In the genomic region with DNA sequence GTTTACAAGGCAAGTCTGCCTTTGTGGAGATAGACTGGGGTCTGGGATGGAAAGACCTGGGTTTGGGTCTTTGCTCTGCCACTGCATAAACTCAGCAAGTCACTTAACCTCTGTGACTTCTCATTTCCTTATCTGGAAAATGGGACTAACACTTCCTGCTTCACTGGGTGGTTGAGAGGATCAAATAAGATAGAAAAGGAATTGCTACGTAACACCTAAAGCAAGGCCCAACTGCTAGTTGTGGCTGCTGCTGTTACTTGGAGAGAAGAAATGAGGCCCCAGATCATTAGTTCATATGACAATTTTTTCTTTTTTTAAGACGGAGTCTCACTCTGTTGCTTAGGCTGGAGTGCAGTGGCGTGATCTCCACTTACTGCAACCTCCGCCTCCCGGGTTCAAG, we compare ENCODE assay signal across 1 cellular context.
TF ChIP-seq lines count a peak whose summit lies in the region.

No MANE protein-coding gene starts in this region.

TF ChIP-seq in K562, 482 proteins besides CTCF, POLR2A, EP300 and RAD21 (continued from another document and continues in another):
- no peak for TF ChIP-seq EHMT2 (IDR thresholded peaks at IDR 0.05)
- TF ChIP-seq TAF1 (IDR thresholded peaks at IDR 0.05; ENCODE audit: control insufficient read depth, extremely low read depth, insufficient read depth, low read length, severe bottlenecking): no peak
- TF ChIP-seq ERF (CRISPR knock-in tag; IDR thresholded peaks at IDR 0.05): no peak
- no peak for TF ChIP-seq IRF2 (CRISPR knock-in tag; IDR thresholded peaks at IDR 0.05)
- 0 out of 2 replicates have a peak, but pooled peaks have one; percentile 40 for TF ChIP-seq GTF2E2 (tag; IDR thresholded peaks at IDR 0.05)
- no peak for TF ChIP-seq ZNF184 (CRISPR knock-in tag; IDR thresholded peaks at IDR 0.05)
- TF ChIP-seq, protein P1, sequence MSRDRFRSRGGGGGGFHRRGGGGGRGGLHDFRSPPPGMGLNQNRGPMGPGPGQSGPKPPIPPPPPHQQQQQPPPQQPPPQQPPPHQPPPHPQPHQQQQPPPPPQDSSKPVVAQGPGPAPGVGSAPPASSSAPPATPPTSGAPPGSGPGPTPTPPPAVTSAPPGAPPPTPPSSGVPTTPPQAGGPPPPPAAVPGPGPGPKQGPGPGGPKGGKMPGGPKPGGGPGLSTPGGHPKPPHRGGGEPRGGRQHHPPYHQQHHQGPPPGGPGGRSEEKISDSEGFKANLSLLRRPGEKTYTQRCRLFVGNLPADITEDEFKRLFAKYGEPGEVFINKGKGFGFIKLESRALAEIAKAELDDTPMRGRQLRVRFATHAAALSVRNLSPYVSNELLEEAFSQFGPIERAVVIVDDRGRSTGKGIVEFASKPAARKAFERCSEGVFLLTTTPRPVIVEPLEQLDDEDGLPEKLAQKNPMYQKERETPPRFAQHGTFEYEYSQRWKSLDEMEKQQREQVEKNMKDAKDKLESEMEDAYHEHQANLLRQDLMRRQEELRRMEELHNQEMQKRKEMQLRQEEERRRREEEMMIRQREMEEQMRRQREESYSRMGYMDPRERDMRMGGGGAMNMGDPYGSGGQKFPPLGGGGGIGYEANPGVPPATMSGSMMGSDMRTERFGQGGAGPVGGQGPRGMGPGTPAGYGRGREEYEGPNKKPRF (IDR thresholded peaks at IDR 0.05; ENCODE audit: low read depth, low read length): no peak
- TF ChIP-seq ZNF140 (CRISPR knock-in tag; IDR thresholded peaks at IDR 0.05): no peak
- TF ChIP-seq PHF8 (IDR thresholded peaks at IDR 0.05; ENCODE audit: borderline replicate concordance, low read length): no peak
- TF ChIP-seq ARHGAP35 (IDR thresholded peaks at IDR 0.05; ENCODE audit: partially characterized antibody): no peak
- TF ChIP-seq ZZZ3 (IDR thresholded peaks at IDR 0.05): no peak
- no peak for TF ChIP-seq HOXB6 (CRISPR knock-in tag; IDR thresholded peaks at IDR 0.05; ENCODE audit: borderline replicate concordance)
- TF ChIP-seq ELF2 (CRISPR knock-in tag; IDR thresholded peaks at IDR 0.05): 0 out of 2 replicates have a peak, but pooled peaks have one; percentile 39
- TF ChIP-seq, protein P2, sequence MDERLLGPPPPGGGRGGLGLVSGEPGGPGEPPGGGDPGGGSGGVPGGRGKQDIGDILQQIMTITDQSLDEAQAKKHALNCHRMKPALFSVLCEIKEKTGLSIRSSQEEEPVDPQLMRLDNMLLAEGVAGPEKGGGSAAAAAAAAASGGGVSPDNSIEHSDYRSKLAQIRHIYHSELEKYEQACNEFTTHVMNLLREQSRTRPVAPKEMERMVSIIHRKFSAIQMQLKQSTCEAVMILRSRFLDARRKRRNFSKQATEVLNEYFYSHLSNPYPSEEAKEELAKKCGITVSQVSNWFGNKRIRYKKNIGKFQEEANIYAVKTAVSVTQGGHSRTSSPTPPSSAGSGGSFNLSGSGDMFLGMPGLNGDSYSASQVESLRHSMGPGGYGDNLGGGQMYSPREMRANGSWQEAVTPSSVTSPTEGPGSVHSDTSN (CRISPR knock-in tag; IDR thresholded peaks at IDR 0.05; ENCODE audit: low read depth): no peak
- TF ChIP-seq, protein P2 (tag; conservative IDR thresholded peaks at IDR 0.05; ENCODE audit: low read depth): no peak
- TF ChIP-seq, protein P3, sequence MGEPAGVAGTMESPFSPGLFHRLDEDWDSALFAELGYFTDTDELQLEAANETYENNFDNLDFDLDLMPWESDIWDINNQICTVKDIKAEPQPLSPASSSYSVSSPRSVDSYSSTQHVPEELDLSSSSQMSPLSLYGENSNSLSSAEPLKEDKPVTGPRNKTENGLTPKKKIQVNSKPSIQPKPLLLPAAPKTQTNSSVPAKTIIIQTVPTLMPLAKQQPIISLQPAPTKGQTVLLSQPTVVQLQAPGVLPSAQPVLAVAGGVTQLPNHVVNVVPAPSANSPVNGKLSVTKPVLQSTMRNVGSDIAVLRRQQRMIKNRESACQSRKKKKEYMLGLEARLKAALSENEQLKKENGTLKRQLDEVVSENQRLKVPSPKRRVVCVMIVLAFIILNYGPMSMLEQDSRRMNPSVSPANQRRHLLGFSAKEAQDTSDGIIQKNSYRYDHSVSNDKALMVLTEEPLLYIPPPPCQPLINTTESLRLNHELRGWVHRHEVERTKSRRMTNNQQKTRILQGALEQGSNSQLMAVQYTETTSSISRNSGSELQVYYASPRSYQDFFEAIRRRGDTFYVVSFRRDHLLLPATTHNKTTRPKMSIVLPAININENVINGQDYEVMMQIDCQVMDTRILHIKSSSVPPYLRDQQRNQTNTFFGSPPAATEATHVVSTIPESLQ (CRISPR knock-in tag; IDR thresholded peaks at IDR 0.05): no peak
- TF ChIP-seq HDAC2 (IDR thresholded peaks at IDR 0.05): no peak
- TF ChIP-seq, protein P4, sequence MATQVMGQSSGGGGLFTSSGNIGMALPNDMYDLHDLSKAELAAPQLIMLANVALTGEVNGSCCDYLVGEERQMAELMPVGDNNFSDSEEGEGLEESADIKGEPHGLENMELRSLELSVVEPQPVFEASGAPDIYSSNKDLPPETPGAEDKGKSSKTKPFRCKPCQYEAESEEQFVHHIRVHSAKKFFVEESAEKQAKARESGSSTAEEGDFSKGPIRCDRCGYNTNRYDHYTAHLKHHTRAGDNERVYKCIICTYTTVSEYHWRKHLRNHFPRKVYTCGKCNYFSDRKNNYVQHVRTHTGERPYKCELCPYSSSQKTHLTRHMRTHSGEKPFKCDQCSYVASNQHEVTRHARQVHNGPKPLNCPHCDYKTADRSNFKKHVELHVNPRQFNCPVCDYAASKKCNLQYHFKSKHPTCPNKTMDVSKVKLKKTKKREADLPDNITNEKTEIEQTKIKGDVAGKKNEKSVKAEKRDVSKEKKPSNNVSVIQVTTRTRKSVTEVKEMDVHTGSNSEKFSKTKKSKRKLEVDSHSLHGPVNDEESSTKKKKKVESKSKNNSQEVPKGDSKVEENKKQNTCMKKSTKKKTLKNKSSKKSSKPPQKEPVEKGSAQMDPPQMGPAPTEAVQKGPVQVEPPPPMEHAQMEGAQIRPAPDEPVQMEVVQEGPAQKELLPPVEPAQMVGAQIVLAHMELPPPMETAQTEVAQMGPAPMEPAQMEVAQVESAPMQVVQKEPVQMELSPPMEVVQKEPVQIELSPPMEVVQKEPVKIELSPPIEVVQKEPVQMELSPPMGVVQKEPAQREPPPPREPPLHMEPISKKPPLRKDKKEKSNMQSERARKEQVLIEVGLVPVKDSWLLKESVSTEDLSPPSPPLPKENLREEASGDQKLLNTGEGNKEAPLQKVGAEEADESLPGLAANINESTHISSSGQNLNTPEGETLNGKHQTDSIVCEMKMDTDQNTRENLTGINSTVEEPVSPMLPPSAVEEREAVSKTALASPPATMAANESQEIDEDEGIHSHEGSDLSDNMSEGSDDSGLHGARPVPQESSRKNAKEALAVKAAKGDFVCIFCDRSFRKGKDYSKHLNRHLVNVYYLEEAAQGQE (CRISPR knock-in tag; IDR thresholded peaks at IDR 0.05; ENCODE audit: low read depth): no peak
- no peak for TF ChIP-seq ZSCAN29 (IDR thresholded peaks at IDR 0.05)
- TF ChIP-seq NELFE (IDR thresholded peaks at IDR 0.05; ENCODE audit: insufficient read depth, insufficient read length): no peak
- no peak for TF ChIP-seq ZFPM2 (CRISPR knock-in tag; IDR thresholded peaks at IDR 0.05)
- TF ChIP-seq ESRRA (IDR thresholded peaks at IDR 0.05; ENCODE audit: borderline replicate concordance, low read depth): peak; percentile 87
- no peak for TF ChIP-seq RAD51 (IDR thresholded peaks at IDR 0.05; ENCODE audit: borderline replicate concordance, low read depth)
- no peak for TF ChIP-seq ATF7 (IDR thresholded peaks at IDR 0.05)
- TF ChIP-seq CREBBP (IDR thresholded peaks at IDR 0.05; ENCODE audit: low read depth, low read length): no peak
- 0 out of 2 replicates have a peak, but pooled peaks have one; percentile 28 for TF ChIP-seq L3MBTL2 (IDR thresholded peaks at IDR 0.05)
- no peak for TF ChIP-seq CBX3 (IDR thresholded peaks at IDR 0.05; ENCODE audit: borderline replicate concordance in 1 of 2, low read length in 2 of 2)
- no peak for TF ChIP-seq BRD9 (IDR thresholded peaks at IDR 0.05; ENCODE audit: low read depth, partially characterized antibody)
- TF ChIP-seq SPI1 (IDR thresholded peaks at IDR 0.05; ENCODE audit: borderline replicate concordance, low read depth, low read length): peak; percentile 77; the same call in 1 of the 2 replicates
- TF ChIP-seq BRF1 (IDR thresholded peaks at IDR 0.05; ENCODE audit: borderline replicate concordance, extremely low read depth, insufficient read length): no peak
- TF ChIP-seq MAZ (CRISPR knock-in tag; conservative IDR thresholded peaks at IDR 0.05 in 1 of 2, IDR thresholded peaks at IDR 0.05 in 1 of 2): no peak
- TF ChIP-seq ASH1L (IDR thresholded peaks at IDR 0.05; ENCODE audit: borderline replicate concordance, low read depth, partially characterized antibody): no peak
- TF ChIP-seq, protein P5, sequence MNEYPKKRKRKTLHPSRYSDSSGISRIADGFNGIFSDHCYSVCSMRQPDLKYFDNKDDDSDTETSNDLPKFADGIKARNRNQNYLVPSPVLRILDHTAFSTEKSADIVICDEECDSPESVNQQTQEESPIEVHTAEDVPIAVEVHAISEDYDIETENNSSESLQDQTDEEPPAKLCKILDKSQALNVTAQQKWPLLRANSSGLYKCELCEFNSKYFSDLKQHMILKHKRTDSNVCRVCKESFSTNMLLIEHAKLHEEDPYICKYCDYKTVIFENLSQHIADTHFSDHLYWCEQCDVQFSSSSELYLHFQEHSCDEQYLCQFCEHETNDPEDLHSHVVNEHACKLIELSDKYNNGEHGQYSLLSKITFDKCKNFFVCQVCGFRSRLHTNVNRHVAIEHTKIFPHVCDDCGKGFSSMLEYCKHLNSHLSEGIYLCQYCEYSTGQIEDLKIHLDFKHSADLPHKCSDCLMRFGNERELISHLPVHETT (CRISPR knock-in tag; conservative IDR thresholded peaks at IDR 0.05 in 1 of 2, IDR thresholded peaks at IDR 0.05 in 1 of 2): 0 out of 4 replicates have a peak, but pooled peaks of 1 of the 2 experiments have one; percentile 43
- TF ChIP-seq, protein P6, sequence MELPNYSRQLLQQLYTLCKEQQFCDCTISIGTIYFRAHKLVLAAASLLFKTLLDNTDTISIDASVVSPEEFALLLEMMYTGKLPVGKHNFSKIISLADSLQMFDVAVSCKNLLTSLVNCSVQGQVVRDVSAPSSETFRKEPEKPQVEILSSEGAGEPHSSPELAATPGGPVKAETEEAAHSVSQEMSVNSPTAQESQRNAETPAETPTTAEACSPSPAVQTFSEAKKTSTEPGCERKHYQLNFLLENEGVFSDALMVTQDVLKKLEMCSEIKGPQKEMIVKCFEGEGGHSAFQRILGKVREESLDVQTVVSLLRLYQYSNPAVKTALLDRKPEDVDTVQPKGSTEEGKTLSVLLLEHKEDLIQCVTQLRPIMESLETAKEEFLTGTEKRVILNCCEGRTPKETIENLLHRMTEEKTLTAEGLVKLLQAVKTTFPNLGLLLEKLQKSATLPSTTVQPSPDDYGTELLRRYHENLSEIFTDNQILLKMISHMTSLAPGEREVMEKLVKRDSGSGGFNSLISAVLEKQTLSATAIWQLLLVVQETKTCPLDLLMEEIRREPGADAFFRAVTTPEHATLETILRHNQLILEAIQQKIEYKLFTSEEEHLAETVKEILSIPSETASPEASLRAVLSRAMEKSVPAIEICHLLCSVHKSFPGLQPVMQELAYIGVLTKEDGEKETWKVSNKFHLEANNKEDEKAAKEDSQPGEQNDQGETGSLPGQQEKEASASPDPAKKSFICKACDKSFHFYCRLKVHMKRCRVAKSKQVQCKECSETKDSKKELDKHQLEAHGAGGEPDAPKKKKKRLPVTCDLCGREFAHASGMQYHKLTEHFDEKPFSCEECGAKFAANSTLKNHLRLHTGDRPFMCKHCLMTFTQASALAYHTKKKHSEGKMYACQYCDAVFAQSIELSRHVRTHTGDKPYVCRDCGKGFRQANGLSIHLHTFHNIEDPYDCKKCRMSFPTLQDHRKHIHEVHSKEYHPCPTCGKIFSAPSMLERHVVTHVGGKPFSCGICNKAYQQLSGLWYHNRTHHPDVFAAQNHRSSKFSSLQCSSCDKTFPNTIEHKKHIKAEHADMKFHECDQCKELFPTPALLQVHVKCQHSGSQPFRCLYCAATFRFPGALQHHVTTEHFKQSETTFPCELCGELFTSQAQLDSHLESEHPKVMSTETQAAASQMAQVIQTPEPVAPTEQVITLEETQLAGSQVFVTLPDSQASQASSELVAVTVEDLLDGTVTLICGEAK (IDR thresholded peaks at IDR 0.05): 0 out of 2 replicates have a peak, but pooled peaks have one; percentile 18
- TF ChIP-seq, protein P6 (CRISPR knock-in tag; IDR thresholded peaks at IDR 0.05): no peak
- no peak for TF ChIP-seq RUNX1 (IDR thresholded peaks at IDR 0.05; ENCODE audit: low read depth)
- TF ChIP-seq HLTF (IDR thresholded peaks at IDR 0.05): no peak
- TF ChIP-seq ZNF695 (CRISPR knock-in tag; IDR thresholded peaks at IDR 0.05): no peak
- TF ChIP-seq ZNF717 (CRISPR knock-in tag; IDR thresholded peaks at IDR 0.05): no peak
- TF ChIP-seq HNRNPUL1 (IDR thresholded peaks at IDR 0.05; ENCODE audit: low read length): no peak
- no peak for TF ChIP-seq NCOA4 (IDR thresholded peaks at IDR 0.05; ENCODE audit: partially characterized antibody)
